In the genomic region with DNA sequence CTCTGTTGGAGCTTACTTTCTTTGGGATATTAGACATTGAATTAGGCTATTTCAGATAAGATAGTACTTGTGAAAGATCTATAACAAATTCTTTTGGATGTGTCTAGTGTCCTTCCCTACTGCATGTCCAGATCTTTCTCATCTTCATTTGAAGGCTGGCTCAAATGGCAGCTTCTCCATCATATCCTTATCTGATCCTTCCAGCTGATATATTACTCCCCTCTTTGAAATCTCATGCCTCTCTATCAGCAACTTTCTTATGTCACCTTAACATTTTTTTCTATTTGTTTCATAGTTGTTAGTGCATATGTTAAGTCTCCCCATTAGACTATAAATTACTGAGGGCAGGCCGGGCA, we compare ENCODE assay signal across 12 cellular contexts. TPM values are rescaled to one million over a fixed set of nuclear protein-coding genes. Genes with fewer than 3 reads are reported as not detected.
DNase-seq lines count a peak whose midpoint lies in the region; ATAC-seq and TF ChIP-seq lines count a peak whose summit lies in the region.
"Had no signal": no experiment of that assay in that cellular context is flagged by ENCODE, and none has a peak within 500 bp of the region (broad histone marks: within the 10 kb centered on the region; RNA-seq: fewer than 3 reads in every experiment).

No MANE protein-coding gene starts in this region.

- H3K27me3 Mint-ChIP-seq in T-helper 1 cell treated with Interleukin-12 subunit alpha and Interleukin-12 subunit beta and Interleukin-4 antibody, amounts not matched to agents 30 μg/mL and 1 μg/mL, for 36 hours (ENCODE audit: low read depth), result no peaks in the 10 kb centered on the region
- H3K27me3 Mint-ChIP-seq in stimulated activated memory B cell treated with anti-CD40 and anti-IgM and Interleukin-4, amounts not matched to agents 10 μg/mL and 1 μg/mL and 100 μg/mL, for 72 hours, result no peaks in the 10 kb centered on the region

- BruUV-seq in PC-3 (replicated peaks; lab: Mats Ljungman, UMichigan), result no TSS peak

- peaks cover 28% of the 10 kb centered on the region for H3K4me1 ChIP-seq in PC-3 (ENCODE audit: insufficient read depth, low read length)
- H3K4me1 ChIP-seq in effector memory CD4-positive, alpha-beta T cell (ENCODE audit: control insufficient read depth, insufficient read depth, low read length, poor library complexity, severe bottlenecking), result peaks cover 76% of the 10 kb centered on the region

- H3K4me1 Mint-ChIP-seq in T-helper 1 cell treated with Interleukin-12 subunit alpha and Interleukin-12 subunit beta and Interleukin-4 antibody, amounts not matched to agents 30 μg/mL and 1 μg/mL, for 36 hours (ENCODE audit: low read depth), result peaks cover 78% of the 10 kb centered on the region
- peaks cover 90% of the 10 kb centered on the region for H3K4me1 Mint-ChIP-seq in stimulated activated memory B cell treated with anti-CD40 and anti-IgM and Interleukin-4, amounts not matched to agents 10 μg/mL and 1 μg/mL and 100 μg/mL, for 72 hours
- H3K4me1 Mint-ChIP-seq: nephron had no signal

- H3K4me3 Mint-ChIP-seq in T-helper 1 cell treated with Interleukin-12 subunit alpha and Interleukin-12 subunit beta and Interleukin-4 antibody, amounts not matched to agents 30 μg/mL and 1 μg/mL, for 36 hours, result no peak overlapping the region
- peak overlapping the region; percentile 5 for H3K4me3 Mint-ChIP-seq in stimulated activated memory B cell treated with anti-CD40 and anti-IgM and Interleukin-4, amounts not matched to agents 10 μg/mL and 1 μg/mL and 100 μg/mL, for 72 hours
- H3K4me3 Mint-ChIP-seq: nephron had no signal

- no peaks in the 10 kb centered on the region for H3K27me3 ChIP-seq in PC-3 (ENCODE audit: low read length)
- H3K27me3 ChIP-seq in effector memory CD4-positive, alpha-beta T cell (replicated peaks; ENCODE audit: control insufficient read depth, insufficient read depth, low read length, poor library complexity, severe bottlenecking), result no peaks in the 10 kb centered on the region
- H3K27me3 ChIP-seq: adrenal gland had no signal

- no peaks in the 10 kb centered on the region for H3F3A ChIP-seq in PC-3 (ENCODE audit: low read length, unreplicated experiment)

- peaks cover 51% of the 10 kb centered on the region for H3K79me2 ChIP-seq in PC-3 (ENCODE audit: low read length)

- no peaks in the 10 kb centered on the region for H3K9me3 ChIP-seq in PC-3 (ENCODE audit: low read length)
- no peaks in the 10 kb centered on the region for H3K9me3 ChIP-seq in effector memory CD4-positive, alpha-beta T cell (ENCODE audit: control insufficient read depth, low read length)
- H3K9me3 ChIP-seq: adrenal gland had no signal

- peaks cover 43% of the 10 kb centered on the region for H4K20me1 ChIP-seq in PC-3 (ENCODE audit: low read length)

- ATAC-seq in PC-3 (no peak), GM21825 (IDR thresholded peaks at IDR 0.05; ENCODE audit: unreplicated experiment) (no peak), GM18873 (IDR thresholded peaks at IDR 0.05; ENCODE audit: low FRiP score, unreplicated experiment) (no peak)
- no peak for ATAC-seq in stimulated activated memory B cell treated with anti-CD40 and anti-IgM and Interleukin-4, amounts not matched to agents 10 μg/mL and 1 μg/mL and 100 μg/mL, for 72 hours

- H3K9me3 Mint-ChIP-seq in T-helper 1 cell treated with Interleukin-12 subunit alpha and Interleukin-12 subunit beta and Interleukin-4 antibody, amounts not matched to agents 30 μg/mL and 1 μg/mL, for 36 hours, result no peaks in the 10 kb centered on the region
- H3K9me3 Mint-ChIP-seq in stimulated activated memory B cell treated with anti-CD40 and anti-IgM and Interleukin-4, amounts not matched to agents 10 μg/mL and 1 μg/mL and 100 μg/mL, for 72 hours, result no peaks in the 10 kb centered on the region
- H3K9me3 Mint-ChIP-seq: nephron had no signal

- DNase-seq in T-helper 1 cell, result no peak
- DNase-seq in PC-3, result no peak
- no peak for DNase-seq in effector memory CD4-positive, alpha-beta T cell
- no peak for DNase-seq in NCI-H2171 (lab: John Stamatoyannopoulos, UW)
- DNase-seq: NCI-H187 had no signal

- POLR2A ChIA-PET in PC-3 (lab: Charles Lee; ENCODE audit: unreplicated experiment), result interaction anchor here (0.6 kb wide), 1 partner anchor 9 kb away, joined by 4 read pairs; no protein-coding TSS in a partner anchor

- CTCF ChIA-PET in PC-3 (lab: Charles Lee), result no interaction called here

- 0 out of 2 replicates have a peak overlapping the region, but pooled peaks have one; percentile 66 for H3K27ac ChIP-seq in PC-3 (ENCODE audit: low read length)
- peak overlapping the region; percentile 45 for H3K27ac ChIP-seq in effector memory CD4-positive, alpha-beta T cell (ENCODE audit: insufficient read depth, low read length, poor library complexity, severe bottlenecking)
- H3K27ac ChIP-seq: 22Rv1 had no signal

- H3K27ac Mint-ChIP-seq in T-helper 1 cell treated with Interleukin-12 subunit alpha and Interleukin-12 subunit beta and Interleukin-4 antibody, amounts not matched to agents 30 μg/mL and 1 μg/mL, for 36 hours, result peak overlapping the region; percentile 81
- H3K27ac Mint-ChIP-seq in stimulated activated memory B cell treated with anti-CD40 and anti-IgM and Interleukin-4, amounts not matched to agents 10 μg/mL and 1 μg/mL and 100 μg/mL, for 72 hours, result peak overlapping the region; percentile 70
- H3K27ac Mint-ChIP-seq: nephron had no signal

- no peak overlapping the region for H3K9ac ChIP-seq in PC-3 (ENCODE audit: low read length)

- no peak overlapping the region for H2AFZ ChIP-seq in PC-3 (ENCODE audit: low read length)

- H3K36me3 ChIP-seq in PC-3 (ENCODE audit: low read depth, low read length), result peaks cover 29% of the 10 kb centered on the region
- H3K36me3 ChIP-seq in effector memory CD4-positive, alpha-beta T cell (ENCODE audit: control insufficient read depth, insufficient read depth, low read length), result peaks cover 31% of the 10 kb centered on the region

- H3K4me3 ChIP-seq in PC-3 (ENCODE audit: low read length), result no peak overlapping the region
- no peak overlapping the region for H3K4me3 ChIP-seq in effector memory CD4-positive, alpha-beta T cell (ENCODE audit: insufficient read depth, low read depth, low read length, poor library complexity, severe bottlenecking)
- H3K4me3 ChIP-seq: adrenal gland had no signal

- H3K4me2 ChIP-seq in PC-3 (ENCODE audit: low read length), result no peak overlapping the region

- no peaks in the 10 kb centered on the region for H3K9me2 ChIP-seq in PC-3 (replicated peaks; ENCODE audit: low read length)

- intact Hi-C loops in PC-3 (cut with micrococcal nuclease), result loop anchor here (2.0 to 10.0 kb wide), 2 partner anchors 17 to 187 kb away; a partner anchor contains a TSS

- peaks cover 59% of the 10 kb centered on the region for H3K36me3 Mint-ChIP-seq in T-helper 1 cell treated with Interleukin-12 subunit alpha and Interleukin-12 subunit beta and Interleukin-4 antibody, amounts not matched to agents 30 μg/mL and 1 μg/mL, for 36 hours (ENCODE audit: low read depth)
- peaks cover 62% of the 10 kb centered on the region for H3K36me3 Mint-ChIP-seq in stimulated activated memory B cell treated with anti-CD40 and anti-IgM and Interleukin-4, amounts not matched to agents 10 μg/mL and 1 μg/mL and 100 μg/mL, for 72 hours

- no peak for TF ChIP-seq CTCF in PC-3 (conservative IDR thresholded peaks at IDR 0.05; ENCODE audit: low read depth, low read length)

RNA-seq across cellular contexts. Expression of a gene that starts 17.5 kb away (rescaled TPM):
- total RNA-seq in PC-3 (2014; rRNA removed), result 214 and 243 TPM in 2 replicates

RNA-seq across cellular contexts. Expression of a gene that starts 39.0 kb away (rescaled TPM):
- total RNA-seq in PC-3 (2014; rRNA removed), result 63.9 and 72.9 TPM in 2 replicates
